ENCODE assay signal across 1 cellular context in the genomic region with DNA sequence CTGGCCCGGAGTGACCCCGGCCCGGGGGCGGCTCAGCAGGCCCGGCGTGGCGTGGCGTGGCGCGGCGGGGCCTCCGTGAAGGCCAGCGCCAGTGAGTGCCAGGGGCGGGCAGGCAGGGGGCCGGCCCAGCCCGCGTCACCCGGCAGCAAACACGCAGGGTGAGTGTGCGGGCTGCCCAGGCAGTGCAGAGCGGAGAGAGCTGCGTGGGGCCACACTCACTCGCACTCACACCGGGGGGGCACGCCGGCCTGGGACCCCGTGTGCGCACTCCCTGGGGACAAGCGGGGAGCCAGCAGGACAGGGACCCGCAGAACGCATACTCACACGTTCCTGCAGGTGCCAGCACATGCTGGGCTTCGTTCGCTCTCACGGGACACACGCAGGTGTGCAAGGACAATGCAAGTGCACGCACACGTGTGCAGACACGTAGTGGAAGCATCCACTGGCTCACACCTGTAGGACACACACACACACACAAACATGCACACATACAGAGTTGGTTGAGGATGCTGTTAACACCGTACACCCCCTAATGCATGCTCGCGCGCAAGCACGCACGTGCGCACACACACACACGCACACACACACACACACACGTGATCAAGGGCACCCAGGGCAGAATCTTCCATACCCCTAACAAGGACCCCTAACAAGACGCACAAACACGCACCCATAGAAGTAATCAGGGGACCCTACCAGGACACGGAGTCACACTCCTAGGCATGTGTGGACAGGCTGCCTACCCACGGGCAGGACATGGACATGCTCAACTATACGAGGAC.
TF ChIP-seq lines count a peak whose summit lies in the region.

No MANE protein-coding gene starts in this region.

TF ChIP-seq in GM23338, 12 proteins besides CTCF, POLR2A, EP300 and RAD21 (continued from another document):
- TF ChIP-seq JUNB (IDR thresholded peaks at IDR 0.05; ENCODE audit: unreplicated experiment) (no peak), POLR2AphosphoS5 (IDR thresholded peaks at IDR 0.05; ENCODE audit: low read depth) (no peak), EZH2 (IDR thresholded peaks at IDR 0.05; ENCODE audit: low read depth, unreplicated experiment) (no peak), NANOG (IDR thresholded peaks at IDR 0.05; ENCODE audit: borderline replicate concordance) (no peak), EZH2phosphoT487 (IDR thresholded peaks at IDR 0.05; ENCODE audit: unreplicated experiment) (no peak)
- TF ChIP-seq, protein P1, sequence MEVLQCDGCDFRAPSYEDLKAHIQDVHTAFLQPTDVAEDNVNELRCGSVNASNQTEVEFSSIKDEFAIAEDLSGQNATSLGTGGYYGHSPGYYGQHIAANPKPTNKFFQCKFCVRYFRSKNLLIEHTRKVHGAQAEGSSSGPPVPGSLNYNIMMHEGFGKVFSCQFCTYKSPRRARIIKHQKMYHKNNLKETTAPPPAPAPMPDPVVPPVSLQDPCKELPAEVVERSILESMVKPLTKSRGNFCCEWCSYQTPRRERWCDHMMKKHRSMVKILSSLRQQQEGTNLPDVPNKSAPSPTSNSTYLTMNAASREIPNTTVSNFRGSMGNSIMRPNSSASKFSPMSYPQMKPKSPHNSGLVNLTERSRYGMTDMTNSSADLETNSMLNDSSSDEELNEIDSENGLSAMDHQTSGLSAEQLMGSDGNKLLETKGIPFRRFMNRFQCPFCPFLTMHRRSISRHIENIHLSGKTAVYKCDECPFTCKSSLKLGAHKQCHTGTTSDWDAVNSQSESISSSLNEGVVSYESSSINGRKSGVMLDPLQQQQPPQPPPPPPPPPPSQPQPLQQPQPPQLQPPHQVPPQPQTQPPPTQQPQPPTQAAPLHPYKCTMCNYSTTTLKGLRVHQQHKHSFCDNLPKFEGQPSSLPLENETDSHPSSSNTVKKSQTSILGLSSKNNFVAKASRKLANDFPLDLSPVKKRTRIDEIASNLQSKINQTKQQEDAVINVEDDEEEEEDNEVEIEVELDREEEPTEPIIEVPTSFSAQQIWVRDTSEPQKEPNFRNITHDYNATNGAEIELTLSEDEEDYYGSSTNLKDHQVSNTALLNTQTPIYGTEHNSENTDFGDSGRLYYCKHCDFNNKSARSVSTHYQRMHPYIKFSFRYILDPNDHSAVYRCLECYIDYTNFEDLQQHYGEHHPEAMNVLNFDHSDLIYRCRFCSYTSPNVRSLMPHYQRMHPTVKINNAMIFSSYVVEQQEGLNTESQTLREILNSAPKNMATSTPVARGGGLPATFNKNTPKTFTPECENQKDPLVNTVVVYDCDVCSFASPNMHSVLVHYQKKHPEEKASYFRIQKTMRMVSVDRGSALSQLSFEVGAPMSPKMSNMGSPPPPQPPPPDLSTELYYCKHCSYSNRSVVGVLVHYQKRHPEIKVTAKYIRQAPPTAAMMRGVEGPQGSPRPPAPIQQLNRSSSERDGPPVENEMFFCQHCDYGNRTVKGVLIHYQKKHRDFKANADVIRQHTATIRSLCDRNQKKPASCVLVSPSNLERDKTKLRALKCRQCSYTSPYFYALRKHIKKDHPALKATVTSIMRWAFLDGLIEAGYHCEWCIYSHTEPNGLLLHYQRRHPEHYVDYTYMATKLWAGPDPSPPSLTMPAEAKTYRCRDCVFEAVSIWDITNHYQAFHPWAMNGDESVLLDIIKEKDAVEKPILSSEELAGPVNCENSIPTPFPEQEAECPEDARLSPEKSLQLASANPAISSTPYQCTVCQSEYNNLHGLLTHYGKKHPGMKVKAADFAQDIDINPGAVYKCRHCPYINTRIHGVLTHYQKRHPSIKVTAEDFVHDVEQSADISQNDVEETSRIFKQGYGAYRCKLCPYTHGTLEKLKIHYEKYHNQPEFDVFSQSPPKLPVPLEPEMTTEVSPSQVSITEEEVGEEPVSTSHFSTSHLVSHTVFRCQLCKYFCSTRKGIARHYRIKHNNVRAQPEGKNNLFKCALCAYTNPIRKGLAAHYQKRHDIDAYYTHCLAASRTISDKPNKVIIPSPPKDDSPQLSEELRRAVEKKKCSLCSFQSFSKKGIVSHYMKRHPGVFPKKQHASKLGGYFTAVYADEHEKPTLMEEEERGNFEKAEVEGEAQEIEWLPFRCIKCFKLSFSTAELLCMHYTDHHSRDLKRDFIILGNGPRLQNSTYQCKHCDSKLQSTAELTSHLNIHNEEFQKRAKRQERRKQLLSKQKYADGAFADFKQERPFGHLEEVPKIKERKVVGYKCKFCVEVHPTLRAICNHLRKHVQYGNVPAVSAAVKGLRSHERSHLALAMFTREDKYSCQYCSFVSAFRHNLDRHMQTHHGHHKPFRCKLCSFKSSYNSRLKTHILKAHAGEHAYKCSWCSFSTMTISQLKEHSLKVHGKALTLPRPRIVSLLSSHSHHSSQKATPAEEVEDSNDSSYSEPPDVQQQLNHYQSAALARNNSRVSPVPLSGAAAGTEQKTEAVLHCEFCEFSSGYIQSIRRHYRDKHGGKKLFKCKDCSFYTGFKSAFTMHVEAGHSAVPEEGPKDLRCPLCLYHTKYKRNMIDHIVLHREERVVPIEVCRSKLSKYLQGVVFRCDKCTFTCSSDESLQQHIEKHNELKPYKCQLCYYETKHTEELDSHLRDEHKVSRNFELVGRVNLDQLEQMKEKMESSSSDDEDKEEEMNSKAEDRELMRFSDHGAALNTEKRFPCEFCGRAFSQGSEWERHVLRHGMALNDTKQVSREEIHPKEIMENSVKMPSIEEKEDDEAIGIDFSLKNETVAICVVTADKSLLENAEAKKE (CRISPR knock-in tag; IDR thresholded peaks at IDR 0.05) = no peak
- TF ChIP-seq, protein P2, sequence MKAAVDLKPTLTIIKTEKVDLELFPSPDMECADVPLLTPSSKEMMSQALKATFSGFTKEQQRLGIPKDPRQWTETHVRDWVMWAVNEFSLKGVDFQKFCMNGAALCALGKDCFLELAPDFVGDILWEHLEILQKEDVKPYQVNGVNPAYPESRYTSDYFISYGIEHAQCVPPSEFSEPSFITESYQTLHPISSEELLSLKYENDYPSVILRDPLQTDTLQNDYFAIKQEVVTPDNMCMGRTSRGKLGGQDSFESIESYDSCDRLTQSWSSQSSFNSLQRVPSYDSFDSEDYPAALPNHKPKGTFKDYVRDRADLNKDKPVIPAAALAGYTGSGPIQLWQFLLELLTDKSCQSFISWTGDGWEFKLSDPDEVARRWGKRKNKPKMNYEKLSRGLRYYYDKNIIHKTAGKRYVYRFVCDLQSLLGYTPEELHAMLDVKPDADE (IDR thresholded peaks at IDR 0.05) = no peak
